Comparison of ENCODE assay signal across 16 cellular contexts in genomic region chr11:58061813-58062212, GRCh38. TPM values are rescaled to one million over a fixed set of nuclear protein-coding genes. Genes with fewer than 3 reads are reported as not detected.
DNase-seq lines count a peak whose midpoint lies in the region; ATAC-seq and TF ChIP-seq lines count a peak whose summit lies in the region.
"Had no signal": no experiment of that assay in that cellular context is flagged by ENCODE, and none has a peak within 500 bp of the region (broad histone marks: within the 10 kb centered on the region; RNA-seq: fewer than 3 reads in every experiment).

No MANE protein-coding gene starts in this region.

- in situ Hi-C loops in astrocyte of the cerebellum (cut with HindIII; ENCODE audit: low sequenced_read_pairs) (no loop called here), KBM-7 (cut with MboI; ENCODE audit: low pct_unique_long_range_greater_than_20kb, low sequenced_read_pairs) (no loop called here)

- DNase-seq in Daoy (ENCODE audit: low read depth) (peak; percentile 55), astrocyte of the cerebellum (ENCODE audit: low read depth) (peak; percentile 12), iris pigment epithelial cell (ENCODE audit: low read depth) (peak; percentile 76), KBM-7 (no peak), GF-D8 (lab: John Stamatoyannopoulos, UW) (no peak), NCI-H146 treated with DMSO at 0.1 percent for 48 hours (lab: John Stamatoyannopoulos, UW; ENCODE audit: unreplicated experiment) (no peak), NCI-H187 treated with DMSO at 0.1 percent for 48 hours (lab: John Stamatoyannopoulos, UW) (no peak)
- DNase-seq: COR-L47, midbrain, NCI-H510A, posterior cingulate gyrus had no signal

- no peak for TF ChIP-seq CTCF in astrocyte of the cerebellum (IDR thresholded peaks at IDR 0.05; ENCODE audit: low read depth, low read length, missing control alignments)

- H3K4me3 ChIP-seq in astrocyte of the cerebellum (ENCODE audit: low read depth, low read length) = no peak overlapping the region
- H3K4me3 ChIP-seq: tibial nerve had no signal

- ATAC-seq in HG02884 (IDR thresholded peaks at IDR 0.05; ENCODE audit: unreplicated experiment) = peak; percentile 34
- ATAC-seq: activated CD4-positive, CD25-positive, alpha-beta regulatory T cell treated with anti-CD3 and anti-CD28 coated beads, Interleukin-2, amount 50 U/mL, for 24 hours had no signal

RNA-seq across cellular contexts. Expression of gene OR6Q1, which starts 31.1 kb away (rescaled TPM):
- total RNA-seq in Daoy (2014; rRNA removed; shearing (Covaris generic)) = not detected in 2 replicates
- total RNA-seq: activated T-helper 2 cell treated with anti-CD3 and anti-CD28 coated beads, Interferon-gamma antibody, Interleukin-2, Interleukin-4, amounts not matched to agents 10 μg/mL and 5 μg/mL and 100 μg/mL, durations not matched to agents 14 hours and 24 hours and 36 hours; glomerular endothelial cell; tibial nerve had no signal

RNA-seq across cellular contexts. Expression of gene OR9Q1, which starts 38.1 kb away (rescaled TPM):
- not detected in 2 replicates for total RNA-seq in Daoy (2014; rRNA removed; shearing (Covaris generic))
- total RNA-seq: activated T-helper 2 cell treated with anti-CD3 and anti-CD28 coated beads, Interferon-gamma antibody, Interleukin-2, Interleukin-4, amounts not matched to agents 10 μg/mL and 5 μg/mL and 100 μg/mL, durations not matched to agents 14 hours and 24 hours and 36 hours; glomerular endothelial cell; tibial nerve had no signal

Comparison
In these comparisons a context has a peak if more than half of its experiments do, and no peak if none do; other contexts are left out.
1. DNase-seq: peak in Daoy (single experiment), astrocyte of the cerebellum (single experiment) and iris pigment epithelial cell (single experiment); none in KBM-7 (single experiment), GF-D8 (single experiment), NCI-H146 treated with DMSO at 0.1 percent for 48 hours (single experiment) and NCI-H187 treated with DMSO at 0.1 percent for 48 hours (single experiment).